Comparison of ENCODE assay signal across 8 cellular contexts in genomic region chr2:39435974-39436591, GRCh38. TPM values are rescaled to one million over a fixed set of nuclear protein-coding genes. Genes with fewer than 3 reads are reported as not detected.
DNase-seq lines count a peak whose midpoint lies in the region; ATAC-seq and TF ChIP-seq lines count a peak whose summit lies in the region.

No MANE protein-coding gene starts in this region.

- CTCF ChIA-PET in PC-9 (lab: Charles Lee): no interaction called here

- POLR2A ChIA-PET in PC-9 (lab: Charles Lee; ENCODE audit: unreplicated experiment): interaction anchor here (0.6 to 1.6 kb wide), 2 partner anchors 34 to 488 kb away, joined by 3 to 4 read pairs; no protein-coding TSS in a partner anchor

- peak overlapping the region; percentile 90 for H2AFZ ChIP-seq in PC-9

- no peak for TF ChIP-seq POLR2A in vagina (IDR thresholded peaks at IDR 0.05)

- ATAC-seq in GM21360 (IDR thresholded peaks at IDR 0.05; ENCODE audit: unreplicated experiment) (peak; percentile 1), HG03196 (IDR thresholded peaks at IDR 0.05; ENCODE audit: unreplicated experiment) (no peak)

- intact Hi-C loops in PC-9 (cut with micrococcal nuclease; ENCODE audit: unreplicated experiment) (loop anchor here (2.0 to 5.0 kb wide), 4 partner anchors 51 to 296 kb away; no protein-coding TSS in a partner anchor), vagina (cut with DNase I) (loop anchor here (10.0 kb wide), 1 partner anchor 69 kb away; no protein-coding TSS in a partner anchor)

- peaks cover 11% of the 10 kb centered on the region; the same call in 1 of the 2 replicates for H3F3A ChIP-seq in PC-9 (ENCODE audit: insufficient read depth, low read depth)

- no peaks in the 10 kb centered on the region for H3K9me2 ChIP-seq in PC-9 (ENCODE audit: insufficient read depth)

- H3K36me3 ChIP-seq in PC-9 (ENCODE audit: low read depth) (no peaks in the 10 kb centered on the region), endocrine pancreas (ENCODE audit: control insufficient read depth, insufficient read depth, low read length) (no peaks in the 10 kb centered on the region), vagina (no peaks in the 10 kb centered on the region)

- TF ChIP-seq CTCF in PC-9 (conservative IDR thresholded peaks at IDR 0.05) (no peak), vagina (IDR thresholded peaks at IDR 0.05) (no peak)

- peak overlapping the region; percentile 90 for H3K9ac ChIP-seq in endocrine pancreas (ENCODE audit: control insufficient read depth, insufficient read depth, low read length)

- H3K79me2 ChIP-seq in PC-9 (ENCODE audit: low read depth): peaks cover 62% of the 10 kb centered on the region

- TSS peak; percentile 36 for BruUV-seq in PC-9 (replicated peaks; lab: Mats Ljungman, UMichigan)

- peak overlapping the region; percentile 69 for H3K27ac ChIP-seq in PC-9
- H3K27ac ChIP-seq in vagina: peak overlapping the region; percentile 97

- H3K4me3 ChIP-seq in PC-9: peak overlapping the region; percentile 86
- peak overlapping the region; percentile 98 for H3K4me3 ChIP-seq in endocrine pancreas (ENCODE audit: control insufficient read depth, insufficient read depth, low read length)
- peak overlapping the region; percentile 88 to 89 for H3K4me3 ChIP-seq in vagina

- H3K9me3 ChIP-seq in PC-9 (ENCODE audit: insufficient read depth, low read depth) (no peaks in the 10 kb centered on the region), endocrine pancreas (ENCODE audit: control insufficient read depth, low read length) (no peaks in the 10 kb centered on the region), vagina (no peaks in the 10 kb centered on the region)

- H4K20me1 ChIP-seq in PC-9 (ENCODE audit: insufficient read depth): peaks cover 33% of the 10 kb centered on the region

- H3K27me3 ChIP-seq in PC-9 (ENCODE audit: insufficient read depth, low read depth) (no peaks in the 10 kb centered on the region), endocrine pancreas (ENCODE audit: control insufficient read depth, insufficient read depth, low read length) (no peaks in the 10 kb centered on the region), vagina (no peaks in the 10 kb centered on the region)

- H3K4me1 ChIP-seq in PC-9 (replicated peaks; ENCODE audit: insufficient read depth): peaks cover 60% of the 10 kb centered on the region
- peaks cover 44% of the 10 kb centered on the region for H3K4me1 ChIP-seq in endocrine pancreas (ENCODE audit: control insufficient read depth, insufficient read depth, low read length)
- peaks cover 57% of the 10 kb centered on the region for H3K4me1 ChIP-seq in vagina

- peak overlapping the region; percentile 90 for H3K4me2 ChIP-seq in PC-9

- DNase-seq in AG08396 (ENCODE audit: low spot score) (peak; percentile 40), PC-9 (peak in 1 of 2 experiments; percentile 39), midbrain (lab: John Stamatoyannopoulos, UW) (peak; percentile 56), vagina (ENCODE audit: extremely low spot score in 2 of 2) (no peak), SKM-1 treated with dmso at 0.1 percent for 144 hours (lab: John Stamatoyannopoulos, UW; ENCODE audit: unreplicated experiment) (no peak)

RNA-seq across cellular contexts. Expression of gene MAP4K3, which starts 1.0 kb away (rescaled TPM):
- 38.4 and 46.7 TPM in 2 replicates for total RNA-seq in PC-9 (2021)
- total RNA-seq in vagina: 38.5 TPM

Comparison
In these comparisons a context has a peak if more than half of its experiments do, and no peak if none do; other contexts are left out.
1. DNase-seq: peak in AG08396 (single experiment) and midbrain (single experiment); none in vagina (0 of 2) and SKM-1 treated with dmso at 0.1 percent for 144 hours (single experiment).
2. Peak in every context shown above with its lines, with median percentiles within 50 percentile points of each other: H3K4me3 ChIP-seq.